Comparison of ENCODE assay signal across 7 cellular contexts in the genomic region with DNA sequence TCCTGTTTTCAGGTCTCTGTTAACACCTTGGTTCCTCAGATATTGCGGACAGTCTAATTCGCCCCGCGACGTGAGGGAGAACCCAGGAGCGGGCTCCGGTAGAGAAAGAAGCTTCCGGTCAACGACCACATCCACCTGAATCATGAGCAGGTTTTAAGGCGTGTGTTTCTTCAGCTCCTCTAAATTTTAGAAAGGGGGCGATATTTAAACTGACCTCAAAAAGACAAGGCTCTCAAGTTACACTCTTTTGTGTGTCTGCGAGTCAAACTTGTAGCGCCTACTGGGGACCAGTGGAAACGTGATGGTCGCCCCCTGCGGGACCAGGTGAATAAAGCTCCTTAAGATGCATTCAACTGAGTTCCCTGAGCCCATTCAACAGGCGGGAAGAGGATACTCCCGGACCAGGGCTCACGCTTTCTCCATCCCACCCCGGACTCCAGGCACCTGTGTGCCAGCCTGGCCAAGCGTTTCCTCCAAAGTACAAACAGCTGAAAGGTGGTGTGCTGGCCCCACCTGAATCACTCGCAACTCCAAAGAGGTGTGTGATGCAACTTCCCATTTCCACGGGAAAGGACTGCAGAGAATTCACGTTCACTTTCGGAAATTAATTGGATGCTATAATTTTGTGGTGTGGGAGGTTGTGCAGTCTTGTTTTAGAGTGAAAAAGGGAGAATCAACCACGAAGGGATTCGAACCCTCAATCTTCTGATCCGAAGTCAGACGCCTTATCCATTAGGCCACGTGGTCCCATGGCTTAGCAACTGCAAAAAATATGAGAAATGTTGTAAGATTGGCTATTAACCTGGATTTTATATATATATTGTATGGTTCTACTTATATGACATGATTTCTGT. TPM values are rescaled to one million over a fixed set of nuclear protein-coding genes. Genes with fewer than 3 reads are reported as not detected.
DNase-seq lines count a peak whose midpoint lies in the region; ATAC-seq and TF ChIP-seq lines count a peak whose summit lies in the region.

No MANE protein-coding gene starts in this region.

- peak; percentile 61 for TF ChIP-seq CTCF in GM12872 (IDR thresholded peaks at IDR 0.05; ENCODE audit: insufficient read depth, low read depth, low read length)
- peak in 4 of 6 experiments; percentile 44 to 51 (median 49) for TF ChIP-seq CTCF in thyroid gland (IDR thresholded peaks at IDR 0.05)

- TF ChIP-seq POLR2A in thyroid gland (IDR thresholded peaks at IDR 0.05), result no peak

- H3K4me3 ChIP-seq in thyroid gland (replicated peaks in 1 of 3), result peak overlapping the region in 1 of 3 donors; percentile 20

- intact Hi-C loops in thyroid gland (cut with DNase I), result no loop called here

- no peaks in the 10 kb centered on the region for H3K36me3 ChIP-seq in thyroid gland

- DNase-seq in NCI-H446 treated with DMSO at 0.1 percent for 48 hours (lab: John Stamatoyannopoulos, UW) (peak; percentile 65), ecto neural progenitor cell (ENCODE audit: low spot score) (peak; percentile 88), mucosa of gallbladder (ENCODE audit: low spot score) (peak; percentile 14), thyroid gland (peak; percentile 51 to 55)
- peak; percentile 47 to 63 for DNase-seq in activated CD4-positive, alpha-beta T cell treated with anti-CD3 and anti-CD28 coated beads for 4 hours

- peaks cover 0 to 10% of the 10 kb centered on the region in 2 donors for H3K4me1 ChIP-seq in thyroid gland

- 3% methylated on average over 30 of the region's 30 CpGs for WGBS in thyroid gland, 2 donors

- no peak overlapping the region for H3K27ac ChIP-seq in thyroid gland

- no peaks in the 10 kb centered on the region for H3K27me3 ChIP-seq in thyroid gland

- no peaks in the 10 kb centered on the region for H3K9me3 ChIP-seq in thyroid gland

- peak; percentile 80 for ATAC-seq in HG03066 (IDR thresholded peaks at IDR 0.05; ENCODE audit: low read depth, unreplicated experiment)

RNA-seq across cellular contexts. Expression of gene GPX5, which starts 17.0 kb away (rescaled TPM):
- not detected for total RNA-seq in mucosa of gallbladder
- total RNA-seq in thyroid gland, result not detected

RNA-seq across cellular contexts. Expression of gene GPX6, which starts 27.1 kb away (rescaled TPM):
- total RNA-seq in mucosa of gallbladder (not detected), thyroid gland (not detected)

Comparison
In these comparisons a context has a peak if more than half of its experiments do, and no peak if none do; other contexts are left out.
1. DNase-seq: peak in every context shown above with its lines; median percentile 88 in ecto neural progenitor cell; 65 in NCI-H446 treated with DMSO at 0.1 percent for 48 hours; 55 in activated CD4-positive, alpha-beta T cell treated with anti-CD3 and anti-CD28 coated beads for 4 hours; 53 in thyroid gland; 14 in mucosa of gallbladder.